In genomic region chr12:57514720-57515467, GRCh38 we compare ENCODE assay signal across 15 cellular contexts. TPM values are rescaled to one million over a fixed set of nuclear protein-coding genes. Genes with fewer than 3 reads are reported as not detected.
DNase-seq lines count a peak whose midpoint lies in the region; ATAC-seq, FAIRE-seq and TF ChIP-seq lines count a peak whose summit lies in the region.
"Had no signal": no experiment of that assay in that cellular context is flagged by ENCODE, and none has a peak within 500 bp of the region (broad histone marks: within the 10 kb centered on the region; RNA-seq: fewer than 3 reads in every experiment).

No MANE protein-coding gene starts in this region.

- ATAC-seq in activated CD8-positive, alpha-beta memory T cell treated with anti-CD3 and anti-CD28 coated beads, Interleukin-2, amount 10 ng/mL, durations not matched to agents 7 days and 5 days, result no peak

- no peak for TF ChIP-seq CTCF in progenitor cell of endocrine pancreas (IDR thresholded peaks at IDR 0.05; ENCODE audit: unreplicated experiment)

- peaks cover 9% of the 10 kb centered on the region for H3K4me1 ChIP-seq in effector memory CD4-positive, alpha-beta T cell (ENCODE audit: control insufficient read depth, insufficient read depth, low read length, poor library complexity, severe bottlenecking)

- H3K9me3 ChIP-seq in effector memory CD4-positive, alpha-beta T cell (ENCODE audit: control insufficient read depth, low read length), result no peaks in the 10 kb centered on the region

- H3K4me3 Mint-ChIP-seq in activated CD8-positive, alpha-beta memory T cell treated with anti-CD3 and anti-CD28 coated beads, Interleukin-2, amount 10 ng/mL, durations not matched to agents 7 days and 5 days, result no peak overlapping the region
- no peak overlapping the region for H3K4me3 Mint-ChIP-seq in activated naive CD8-positive, alpha-beta T cell treated with anti-CD3 and anti-CD28 coated beads for 36 hours
- H3K4me3 Mint-ChIP-seq in progenitor cell of endocrine pancreas (ENCODE audit: low read depth), result no peak overlapping the region

- no peaks in the 10 kb centered on the region for H3K9me3 Mint-ChIP-seq in activated CD8-positive, alpha-beta memory T cell treated with anti-CD3 and anti-CD28 coated beads, Interleukin-2, amount 10 ng/mL, durations not matched to agents 7 days and 5 days (ENCODE audit: low read depth)
- no peaks in the 10 kb centered on the region for H3K9me3 Mint-ChIP-seq in activated naive CD8-positive, alpha-beta T cell treated with anti-CD3 and anti-CD28 coated beads for 36 hours
- no peaks in the 10 kb centered on the region for H3K9me3 Mint-ChIP-seq in progenitor cell of endocrine pancreas (ENCODE audit: low read depth)

- peak overlapping the region; percentile 31 for H3K27ac Mint-ChIP-seq in activated CD8-positive, alpha-beta memory T cell treated with anti-CD3 and anti-CD28 coated beads, Interleukin-2, amount 10 ng/mL, durations not matched to agents 7 days and 5 days
- H3K27ac Mint-ChIP-seq in activated naive CD8-positive, alpha-beta T cell treated with anti-CD3 and anti-CD28 coated beads for 36 hours, result peak overlapping the region; percentile 56
- peak overlapping the region; percentile 78 for H3K27ac Mint-ChIP-seq in progenitor cell of endocrine pancreas

- H3K36me3 Mint-ChIP-seq in activated CD8-positive, alpha-beta memory T cell treated with anti-CD3 and anti-CD28 coated beads, Interleukin-2, amount 10 ng/mL, durations not matched to agents 7 days and 5 days, result peaks cover 71% of the 10 kb centered on the region
- H3K36me3 Mint-ChIP-seq in activated naive CD8-positive, alpha-beta T cell treated with anti-CD3 and anti-CD28 coated beads for 36 hours, result peaks cover 55% of the 10 kb centered on the region
- peaks cover 32% of the 10 kb centered on the region for H3K36me3 Mint-ChIP-seq in progenitor cell of endocrine pancreas (ENCODE audit: insufficient read depth)

- H3K4me3 ChIP-seq in effector memory CD4-positive, alpha-beta T cell (ENCODE audit: insufficient read depth, low read depth, low read length, poor library complexity, severe bottlenecking), result no peak overlapping the region

- no peaks in the 10 kb centered on the region for H3K27me3 ChIP-seq in effector memory CD4-positive, alpha-beta T cell (replicated peaks; ENCODE audit: control insufficient read depth, insufficient read depth, low read length, poor library complexity, severe bottlenecking)
- H3K27me3 ChIP-seq: brain microvascular endothelial cell had no signal

- FAIRE-seq in HTR-8/SVneo (lab: Jason Lieb, UNC), result no peak
- FAIRE-seq in H54 (lab: Jason Lieb, UNC), result no peak
- FAIRE-seq: endometrium, keratinocyte had no signal

- H3K27ac ChIP-seq in effector memory CD4-positive, alpha-beta T cell (ENCODE audit: insufficient read depth, low read length, poor library complexity, severe bottlenecking), result no peak overlapping the region
- H3K27ac ChIP-seq: brain microvascular endothelial cell had no signal

- CTCF ChIA-PET in activated CD8-positive, alpha-beta memory T cell treated with anti-CD3 and anti-CD28 coated beads, Interleukin-2, amount 10 ng/mL, durations not matched to agents 7 days and 5 days (lab: Charles Lee), result interaction anchor here (1.0 to 1.5 kb wide), 5 partner anchors 11 to 59 kb away, joined by 3 to 5 read pairs (median 4); no protein-coding TSS in a partner anchor

- DNase-seq in activated CD8-positive, alpha-beta memory T cell treated with anti-CD3 and anti-CD28 coated beads, Interleukin-2, amount 10 ng/mL, durations not matched to agents 7 days and 5 days, result no peak
- DNase-seq in activated CD8-positive, alpha-beta memory T cell treated with anti-CD3 and anti-CD28 coated beads, Interleukin-2, amount 50 U/mL, for 4 hours, result no peak
- DNase-seq in M059J (ENCODE audit: low read depth), result peak; percentile 19
- no peak for DNase-seq in activated naive CD8-positive, alpha-beta T cell treated with anti-CD3 and anti-CD28 coated beads for 36 hours
- DNase-seq in progenitor cell of endocrine pancreas (ENCODE audit: low spot score, unreplicated experiment), result no peak
- DNase-seq in effector memory CD4-positive, alpha-beta T cell, result no peak
- DNase-seq in HTR-8/SVneo (ENCODE audit: insufficient read length, low spot score), result no peak
- no peak for DNase-seq in H54 (ENCODE audit: insufficient read length, low spot score)
- DNase-seq: activated effector memory CD4-positive, alpha-beta T cell treated with Interleukin-2 at 50 U/mL for 16 hours; brain microvascular endothelial cell; glutamatergic neuron; NCI-H446 treated with DMSO at 0.1 percent for 48 hours; T-helper 1 cell had no signal

- H3K36me3 ChIP-seq in effector memory CD4-positive, alpha-beta T cell (ENCODE audit: control insufficient read depth, insufficient read depth, low read length), result peaks cover 58% of the 10 kb centered on the region

- TF ChIP-seq POLR2A in H54 (IDR thresholded peaks at IDR 0.05; ENCODE audit: low read depth, low read length), result no peak

- H3K27me3 Mint-ChIP-seq in activated CD8-positive, alpha-beta memory T cell treated with anti-CD3 and anti-CD28 coated beads, Interleukin-2, amount 10 ng/mL, durations not matched to agents 7 days and 5 days, result no peaks in the 10 kb centered on the region
- H3K27me3 Mint-ChIP-seq in activated naive CD8-positive, alpha-beta T cell treated with anti-CD3 and anti-CD28 coated beads for 36 hours, result no peaks in the 10 kb centered on the region
- H3K27me3 Mint-ChIP-seq in progenitor cell of endocrine pancreas, result no peaks in the 10 kb centered on the region

- H3K4me1 Mint-ChIP-seq in activated CD8-positive, alpha-beta memory T cell treated with anti-CD3 and anti-CD28 coated beads, Interleukin-2, amount 10 ng/mL, durations not matched to agents 7 days and 5 days, result peaks cover 23% of the 10 kb centered on the region
- H3K4me1 Mint-ChIP-seq in activated naive CD8-positive, alpha-beta T cell treated with anti-CD3 and anti-CD28 coated beads for 36 hours, result peaks cover 42% of the 10 kb centered on the region
- H3K4me1 Mint-ChIP-seq in progenitor cell of endocrine pancreas (ENCODE audit: low read depth), result peaks cover 15% of the 10 kb centered on the region

RNA-seq across cellular contexts. Expression of gene DDIT3, which starts 5.4 kb away (rescaled TPM):
- 10 to 100 TPM; 15.3 to 15.9 TPM for total RNA-seq in activated CD8-positive, alpha-beta memory T cell treated with anti-CD3 and anti-CD28 coated beads, Interleukin-2, amount 10 ng/mL, durations not matched to agents 7 days and 5 days
- total RNA-seq in M059J (2014; rRNA removed; shearing (Covaris generic)), result 39.3 and 45.9 TPM in 2 replicates
- total RNA-seq in activated naive CD8-positive, alpha-beta T cell treated with anti-CD3 and anti-CD28 coated beads for 36 hours, result 10 to 100 TPM; 30.7 to 33.4 TPM
- 15.7 and 18.5 TPM in 2 replicates for total RNA-seq in progenitor cell of endocrine pancreas

RNA-seq across cellular contexts. Expression of gene MBD6, which starts 7.7 kb away (rescaled TPM):
- total RNA-seq in activated CD8-positive, alpha-beta memory T cell treated with anti-CD3 and anti-CD28 coated beads, Interleukin-2, amount 10 ng/mL, durations not matched to agents 7 days and 5 days, result 10 to 100 TPM; 80.9 to 85.4 TPM
- total RNA-seq in M059J (2014; rRNA removed; shearing (Covaris generic)), result 5.0 and 18.2 TPM in 2 replicates
- 10 to 100 TPM; 38.5 to 44.8 TPM for total RNA-seq in activated naive CD8-positive, alpha-beta T cell treated with anti-CD3 and anti-CD28 coated beads for 36 hours
- 158 and 159 TPM in 2 replicates for total RNA-seq in progenitor cell of endocrine pancreas

RNA-seq across cellular contexts. Expression of gene MARS1, which starts 27.0 kb away (rescaled TPM):
- total RNA-seq in activated CD8-positive, alpha-beta memory T cell treated with anti-CD3 and anti-CD28 coated beads, Interleukin-2, amount 10 ng/mL, durations not matched to agents 7 days and 5 days, result 100 to 1,000 TPM; 283 to 384 TPM
- total RNA-seq in M059J (2014; rRNA removed; shearing (Covaris generic)), result 68.9 and 99.8 TPM in 2 replicates
- total RNA-seq in activated naive CD8-positive, alpha-beta T cell treated with anti-CD3 and anti-CD28 coated beads for 36 hours, result 100 to 1,000 TPM; 423 to 460 TPM
- 290 and 318 TPM in 2 replicates for total RNA-seq in progenitor cell of endocrine pancreas

RNA-seq across cellular contexts. Expression of gene DCTN2, which starts 32.1 kb away (rescaled TPM):
- total RNA-seq in activated CD8-positive, alpha-beta memory T cell treated with anti-CD3 and anti-CD28 coated beads, Interleukin-2, amount 10 ng/mL, durations not matched to agents 7 days and 5 days, result 10 to 100 TPM; 90.8 to 99.0 TPM
- total RNA-seq in M059J (2014; rRNA removed; shearing (Covaris generic)), result 97.9 and 119 TPM in 2 replicates
- 10 to 100 TPM; 73.6 to 81.3 TPM for total RNA-seq in activated naive CD8-positive, alpha-beta T cell treated with anti-CD3 and anti-CD28 coated beads for 36 hours
- total RNA-seq in progenitor cell of endocrine pancreas, result 144 and 153 TPM in 2 replicates

RNA-seq across cellular contexts. Expression of gene KIF5A, which starts 35.0 kb away (rescaled TPM):
- 1 to 10 TPM; 1.9 to 2.1 TPM for total RNA-seq in activated CD8-positive, alpha-beta memory T cell treated with anti-CD3 and anti-CD28 coated beads, Interleukin-2, amount 10 ng/mL, durations not matched to agents 7 days and 5 days
- total RNA-seq in M059J (2014; rRNA removed; shearing (Covaris generic)), result 0.30 and 0.37 TPM in 2 replicates
- 1 to 10 TPM; 1.5 to 1.7 TPM for total RNA-seq in activated naive CD8-positive, alpha-beta T cell treated with anti-CD3 and anti-CD28 coated beads for 36 hours
- 2.5 and 2.8 TPM in 2 replicates for total RNA-seq in progenitor cell of endocrine pancreas
